Comparison of ENCODE assay signal across 17 cellular contexts in genomic region chr2:26196683-26197418, GRCh38. TPM values are rescaled to one million over a fixed set of nuclear protein-coding genes. Genes with fewer than 3 reads are reported as not detected.
DNase-seq lines count a peak whose midpoint lies in the region; ATAC-seq and TF ChIP-seq lines count a peak whose summit lies in the region.
"Had no signal": no experiment of that assay in that cellular context is flagged by ENCODE, and none has a peak within 500 bp of the region (broad histone marks: within the 10 kb centered on the region; RNA-seq: fewer than 3 reads in every experiment).

No MANE protein-coding gene starts in this region.

- no peak overlapping the region for H3K9ac ChIP-seq in OCI-LY3 (ENCODE audit: low read length)

- H3K9me2 ChIP-seq in GM23338 (ENCODE audit: insufficient read depth): no peaks in the 10 kb centered on the region

- POLR2A ChIA-PET in activated CD4-positive, alpha-beta memory T cell treated with anti-CD3 and anti-CD28 coated beads for 36 hours (lab: Charles Lee): no interaction called here

- H3K4me3 Mint-ChIP-seq in activated CD4-positive, alpha-beta memory T cell treated with anti-CD3 and anti-CD28 coated beads for 36 hours: no peak overlapping the region
- no peak overlapping the region for H3K4me3 Mint-ChIP-seq in GM23338
- H3K4me3 Mint-ChIP-seq: activated CD4-positive, alpha-beta T cell treated with anti-CD3 and anti-CD28 coated beads for 36 hours; effector memory CD8-positive, alpha-beta T cell had no signal

- peaks cover 32% of the 10 kb centered on the region for H3K36me3 Mint-ChIP-seq in activated CD4-positive, alpha-beta memory T cell treated with anti-CD3 and anti-CD28 coated beads for 36 hours
- H3K36me3 Mint-ChIP-seq in GM23338 (ENCODE audit: low read depth): peaks cover 77% of the 10 kb centered on the region

- no peaks in the 10 kb centered on the region for H3K9me3 Mint-ChIP-seq in activated CD4-positive, alpha-beta memory T cell treated with anti-CD3 and anti-CD28 coated beads for 36 hours
- no peaks in the 10 kb centered on the region for H3K9me3 Mint-ChIP-seq in GM23338
- H3K9me3 Mint-ChIP-seq: effector memory CD8-positive, alpha-beta T cell had no signal

- H4K20me1 ChIP-seq in OCI-LY3 (ENCODE audit: insufficient read depth, low read length) (peaks cover 5% of the 10 kb centered on the region), GM23338 (replicated peaks; ENCODE audit: insufficient read depth) (no peaks in the 10 kb centered on the region; the same call in none of the 2 replicates)

- peaks cover 23% of the 10 kb centered on the region for H3K4me1 ChIP-seq in OCI-LY3 (ENCODE audit: low read length)
- no peaks in the 10 kb centered on the region for H3K4me1 ChIP-seq in GM23338 (ENCODE audit: insufficient read depth)
- H3K4me1 ChIP-seq: stomach had no signal

- no peaks in the 10 kb centered on the region for H3K27me3 Mint-ChIP-seq in activated CD4-positive, alpha-beta memory T cell treated with anti-CD3 and anti-CD28 coated beads for 36 hours
- no peaks in the 10 kb centered on the region for H3K27me3 Mint-ChIP-seq in GM23338 (ENCODE audit: insufficient read depth, low read depth, poor library complexity)
- H3K27me3 Mint-ChIP-seq: activated CD4-positive, alpha-beta T cell treated with anti-CD3 and anti-CD28 coated beads for 36 hours; effector memory CD8-positive, alpha-beta T cell had no signal

- H3K36me3 ChIP-seq in OCI-LY3 (replicated peaks; ENCODE audit: low read depth, low read length) (peaks cover 80% of the 10 kb centered on the region), GM23338 (ENCODE audit: insufficient read depth) (peaks cover 46% of the 10 kb centered on the region)

- CTCF ChIA-PET in activated CD4-positive, alpha-beta memory T cell treated with anti-CD3 and anti-CD28 coated beads for 36 hours (lab: Charles Lee): no interaction called here

- peak; percentile 43 for ATAC-seq in HG02885 (IDR thresholded peaks at IDR 0.05; ENCODE audit: poor library complexity, unreplicated experiment)
- no peak for ATAC-seq in GM23338
- ATAC-seq in GM21717 (IDR thresholded peaks at IDR 0.05; ENCODE audit: unreplicated experiment): no peak
- ATAC-seq: activated CD4-positive, alpha-beta T cell treated with anti-CD3 and anti-CD28 coated beads for 36 hours; effector memory CD8-positive, alpha-beta T cell; SK-N-SH treated with all-trans-retinoic acid at 6 μM for 48 hours had no signal

- intact Hi-C loops in activated CD4-positive, alpha-beta memory T cell treated with anti-CD3 and anti-CD28 coated beads for 36 hours (cut with micrococcal nuclease): loop anchor here (5.0 kb wide), 1 partner anchor 50 kb away; no protein-coding TSS in a partner anchor

- H3K79me2 ChIP-seq in OCI-LY3 (ENCODE audit: low read length) (no peaks in the 10 kb centered on the region), GM23338 (replicated peaks; ENCODE audit: insufficient read depth) (no peaks in the 10 kb centered on the region)

- peak overlapping the region; percentile 46 for H3K4me2 ChIP-seq in OCI-LY3 (ENCODE audit: low read length)
- no peak overlapping the region for H3K4me2 ChIP-seq in GM23338

- DNase-seq in GM10266 (ENCODE audit: extremely low spot score) (peak; percentile 51), mesenteric fat pad (ENCODE audit: low spot score) (peak; percentile 30), GM23338 (ENCODE audit: low spot score) (no peak)
- no peak for DNase-seq in activated CD4-positive, alpha-beta memory T cell treated with anti-CD3 and anti-CD28 coated beads for 36 hours
- no peak for DNase-seq in activated effector memory CD4-positive, alpha-beta T cell treated with Interleukin-2 at 50 U/mL for 16 hours
- DNase-seq: activated CD4-positive, alpha-beta T cell treated with anti-CD3 and anti-CD28 coated beads for 36 hours; effector memory CD8-positive, alpha-beta T cell; GDM1; NCI-H1417; NCI-H526 treated with DMSO at 0.1 percent for 48 hours; right cardiac atrium; stimulated activated CD4-positive, alpha-beta T cell treated with anti-CD3 and anti-CD28 coated beads, Interleukin-4, amount 100 ng/mL, for 24 hours; stomach had no signal

- TF ChIP-seq CTCF in GM10266 (IDR thresholded peaks at IDR 0.05; ENCODE audit: control insufficient read depth, insufficient read depth, low read depth, missing control alignments) (no peak), OCI-LY3 (IDR thresholded peaks at IDR 0.05; ENCODE audit: low read depth, low read length) (no peak), GM23338 (conservative IDR thresholded peaks at IDR 0.05; ENCODE audit: low read depth in 2 of 2) (no peak)

- H3K27me3 ChIP-seq in OCI-LY3 (ENCODE audit: low read depth, low read length) (no peaks in the 10 kb centered on the region), GM23338 (ENCODE audit: insufficient read depth) (no peaks in the 10 kb centered on the region)
- H3K27me3 ChIP-seq: stomach had no signal

- peaks cover 12% of the 10 kb centered on the region for H3K4me1 Mint-ChIP-seq in activated CD4-positive, alpha-beta memory T cell treated with anti-CD3 and anti-CD28 coated beads for 36 hours (ENCODE audit: low read depth)
- H3K4me1 Mint-ChIP-seq in GM23338: no peaks in the 10 kb centered on the region

- H2AFZ ChIP-seq in OCI-LY3 (ENCODE audit: low read depth, low read length) (no peak overlapping the region), GM23338 (no peak overlapping the region)

- peaks cover 13% of the 10 kb centered on the region for H3K9me3 ChIP-seq in OCI-LY3 (ENCODE audit: insufficient read depth, low read length)
- H3K9me3 ChIP-seq: stomach had no signal

- H3K27ac ChIP-seq in OCI-LY3 (ENCODE audit: low read length): peak overlapping the region; percentile 74
- no peak overlapping the region for H3K27ac ChIP-seq in GM23338 (ENCODE audit: low read depth)
- H3K27ac ChIP-seq: stomach had no signal

- H3F3A ChIP-seq in GM23338 (replicated peaks; ENCODE audit: low read depth): 0 out of 2 replicates have a peak, but pooled peaks cover 3% of the 10 kb centered on the region

- no peak overlapping the region for H3K4me3 ChIP-seq in OCI-LY3 (ENCODE audit: low read length)
- H3K4me3 ChIP-seq in GM23338: no peak overlapping the region
- H3K4me3 ChIP-seq: stomach had no signal

- H3K27ac Mint-ChIP-seq in activated CD4-positive, alpha-beta memory T cell treated with anti-CD3 and anti-CD28 coated beads for 36 hours: no peak overlapping the region
- H3K27ac Mint-ChIP-seq in GM23338: no peak overlapping the region
- H3K27ac Mint-ChIP-seq: activated CD4-positive, alpha-beta T cell treated with anti-CD3 and anti-CD28 coated beads for 36 hours had no signal

TF ChIP-seq in GM23338, 12 proteins besides CTCF, POLR2A, EP300 and RAD21 (continues in another document):
- TF ChIP-seq ZNF114 (CRISPR knock-in tag; IDR thresholded peaks at IDR 0.05) (no peak), STAT1 (IDR thresholded peaks at IDR 0.05; ENCODE audit: unreplicated experiment) (no peak), EZH2 (IDR thresholded peaks at IDR 0.05; ENCODE audit: low read depth, unreplicated experiment) (no peak), ETS1 (IDR thresholded peaks at IDR 0.05) (no peak), NANOG (IDR thresholded peaks at IDR 0.05; ENCODE audit: borderline replicate concordance) (no peak), JUNB (IDR thresholded peaks at IDR 0.05; ENCODE audit: unreplicated experiment) (no peak), POLR2AphosphoS5 (IDR thresholded peaks at IDR 0.05; ENCODE audit: low read depth) (no peak), CREB1 (CRISPR knock-in tag; IDR thresholded peaks at IDR 0.05; ENCODE audit: low read depth) (no peak), EZH2phosphoT487 (IDR thresholded peaks at IDR 0.05; ENCODE audit: unreplicated experiment) (no peak)

RNA-seq across cellular contexts. Expression of gene GAREM2, which starts 24.0 kb away (rescaled TPM):
- total RNA-seq in mesenteric fat pad: 6.8 TPM
- total RNA-seq in activated CD4-positive, alpha-beta memory T cell treated with anti-CD3 and anti-CD28 coated beads for 36 hours: 1 to 10 TPM; 1.4 to 2.8 TPM
- 20.8 and 23.8 TPM in 2 replicates for total RNA-seq in GM23338 (2014; rRNA removed; shearing (Covaris generic))
- polyA plus RNA-seq in GM23338 (2016; fragmentation: Nextera tagmentation; extraction: Ambion mirVana): 3.8 and 4.1 TPM in 2 replicates

RNA-seq across cellular contexts. Expression of gene HADHA, which starts 47.6 kb away (rescaled TPM):
- total RNA-seq in mesenteric fat pad: 220 TPM
- 100 to 1,000 TPM; 129 to 130 TPM for total RNA-seq in activated CD4-positive, alpha-beta memory T cell treated with anti-CD3 and anti-CD28 coated beads for 36 hours
- total RNA-seq in GM23338 (2014; rRNA removed; shearing (Covaris generic)): 88.9 and 92.3 TPM in 2 replicates
- polyA plus RNA-seq in GM23338 (2016; fragmentation: Nextera tagmentation; extraction: Ambion mirVana): 57.6 and 63.9 TPM in 2 replicates

RNA-seq across cellular contexts. Expression of gene HADHB, which starts 47.9 kb away (rescaled TPM):
- 224 TPM for total RNA-seq in mesenteric fat pad
- total RNA-seq in activated CD4-positive, alpha-beta memory T cell treated with anti-CD3 and anti-CD28 coated beads for 36 hours: 10 to 100 TPM; 73.8 to 78.1 TPM
- total RNA-seq in GM23338 (2014; rRNA removed; shearing (Covaris generic)): 43.4 and 55.0 TPM in 2 replicates
- 38.3 and 41.1 TPM in 2 replicates for polyA plus RNA-seq in GM23338 (2016; fragmentation: Nextera tagmentation; extraction: Ambion mirVana)

Comparison
In these comparisons a context has a peak if more than half of its experiments do, and no peak if none do; other contexts are left out.
1. DNase-seq: peak in GM10266 (single experiment) and mesenteric fat pad (single experiment); none in activated CD4-positive, alpha-beta memory T cell treated with anti-CD3 and anti-CD28 coated beads for 36 hours (single experiment), GM23338 (single experiment) and activated effector memory CD4-positive, alpha-beta T cell treated with Interleukin-2 at 50 U/mL for 16 hours (single experiment).